Comparison of ENCODE assay signal across 1 cellular context in genomic region chr22:49666146-49666809, GRCh38.
TF ChIP-seq lines count a peak whose summit lies in the region.

No MANE protein-coding gene starts in this region.

TF ChIP-seq in endothelial cell of umbilical vein, 7 proteins besides CTCF, POLR2A, EP300 and RAD21:
- TF ChIP-seq MYC (IDR thresholded peaks at IDR 0.05; ENCODE audit: low read depth, low read length) = no peak
- TF ChIP-seq JUN (IDR thresholded peaks at IDR 0.05; ENCODE audit: borderline replicate concordance, insufficient read depth, insufficient read length, low read depth) = no peak
- TF ChIP-seq FOS (IDR thresholded peaks at IDR 0.05; ENCODE audit: borderline replicate concordance, insufficient read depth, low read length) = no peak
- no peak for TF ChIP-seq POLR2AphosphoS5 (IDR thresholded peaks at IDR 0.05; ENCODE audit: insufficient read depth, low read depth, low read length)
- no peak for TF ChIP-seq EZH2 (IDR thresholded peaks at IDR 0.05; ENCODE audit: borderline replicate concordance, low read depth, low read length, severe bottlenecking)
- no peak for TF ChIP-seq GATA2 (IDR thresholded peaks at IDR 0.05; ENCODE audit: insufficient read depth, insufficient read length, low read depth, low read length)
- TF ChIP-seq, protein P1, sequence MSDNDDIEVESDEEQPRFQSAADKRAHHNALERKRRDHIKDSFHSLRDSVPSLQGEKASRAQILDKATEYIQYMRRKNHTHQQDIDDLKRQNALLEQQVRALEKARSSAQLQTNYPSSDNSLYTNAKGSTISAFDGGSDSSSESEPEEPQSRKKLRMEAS (IDR thresholded peaks at IDR 0.05; ENCODE audit: insufficient read depth, insufficient read length) = no peak
